In genomic region chr15:22069267-22069666, GRCh38 we compare ENCODE assay signal across 21 cellular contexts. TPM values are rescaled to one million over a fixed set of nuclear protein-coding genes. Genes with fewer than 3 reads are reported as not detected.
"Had no signal": no experiment of that assay in that cellular context is flagged by ENCODE, and none has a peak within 500 bp of the region (broad histone marks: within the 10 kb centered on the region; RNA-seq: fewer than 3 reads in every experiment).

No MANE protein-coding gene starts in this region.

RNA-seq across cellular contexts. Expression of gene OR4M2, which starts 11.1 kb away (rescaled TPM):
- total RNA-seq: activated naive CD4-positive, alpha-beta T cell treated with anti-CD3 and anti-CD28 coated beads for 36 hours; activated naive CD4-positive, alpha-beta T cell treated with anti-CD3 and anti-CD28 coated beads, Interleukin-2, amount 50 U/mL, for 72 hours; activated naive CD8-positive, alpha-beta T cell treated with anti-CD3 and anti-CD28 coated beads for 36 hours; activated naive CD8-positive, alpha-beta T cell treated with anti-CD3 and anti-CD28 coated beads, Interleukin-2, amount 10 ng/mL, durations not matched to agents 7 days and 5 days; activated T-cell treated with anti-CD3 and anti-CD28 coated beads, Interleukin-2, amount 50 U/mL, for 4 hours; activated T-cell treated with anti-CD3 and anti-CD28 coated beads, Interleukin-2, amount 50 U/mL, for 72 hours; activated T-helper 1 cell treated with anti-CD3 and anti-CD28 coated beads, Interleukin-12 subunit alpha, Interleukin-12 subunit beta, Interleukin-2, Interleukin-4 antibody, amounts not matched to agents 30 ng/mL and 10 ng/mL and 1 ng/mL, durations not matched to agents 14 hours and 24 hours and 36 hours; activated T-helper 17 cell treated with anti-CD3 and anti-CD28 coated beads, Interleukin-2, amount 50 U/mL, for 72 hours; activated T-helper 2 cell treated with anti-CD3 and anti-CD28 coated beads, Interferon-gamma antibody, Interleukin-2, Interleukin-4, amounts not matched to agents 10 μg/mL and 5 μg/mL and 100 μg/mL, durations not matched to agents 14 hours and 24 hours and 36 hours; adrenal gland; aorta; ascending aorta; astrocyte; body of pancreas; breast epithelium; bronchial epithelial cell; cardiac muscle cell; cardiac septum; cerebellum; chondrocyte had no signal
- polyA plus RNA-seq: adipose tissue, adrenal gland, aorta, cardiac muscle cell had no signal
